Comparison of ENCODE assay signal across 6 cellular contexts in genomic region chr2:184168823-184169222, GRCh38.
DNase-seq lines count a peak whose midpoint lies in the region; ATAC-seq and TF ChIP-seq lines count a peak whose summit lies in the region.
"Not testable (repeated sequence)": the region's sequence is repeated elsewhere in the genome, so short reads cannot be mapped to it uniquely, and the experiment has no call there.

No MANE protein-coding gene starts in this region.

- H4K5ac ChIP-seq in H9 (ENCODE audit: insufficient read length, low read depth, low read length); mesendoderm (ENCODE audit: low read length): not testable (repeated sequence)

- not testable (repeated sequence) for H3K4me3 ChIP-seq in GM23338; HUES48 (ENCODE audit: low read depth, low read length); HUES6 (ENCODE audit: low read depth, low read length); endodermal cell (ENCODE audit: low read length); mesendoderm (ENCODE audit: low read length)

- not testable (repeated sequence) for H3K18ac ChIP-seq in H9 (ENCODE audit: insufficient read length, low read depth, low read length); mesendoderm (ENCODE audit: low read length)

- not testable (repeated sequence) for ATAC-seq in GM23338

- H3K9ac ChIP-seq in H9 (ENCODE audit: extremely low read depth, insufficient read length, low read length); HUES48 (ENCODE audit: low read depth, low read length); endodermal cell (ENCODE audit: extremely low read depth, low read length, poor library complexity, severe bottlenecking); mesendoderm (ENCODE audit: low read length): not testable (repeated sequence)
- peak overlapping the region; percentile 37 for H3K9ac ChIP-seq in HUES6 (ENCODE audit: low read length)

- not testable (repeated sequence) for H3K27ac ChIP-seq in GM23338 (ENCODE audit: low read depth); H9 (ENCODE audit: insufficient read length, low read depth, low read length); HUES6 (ENCODE audit: low read depth, low read length); endodermal cell (ENCODE audit: low read depth, low read length)
- H3K27ac ChIP-seq in HUES48 (ENCODE audit: low read depth, low read length) = peak overlapping the region; percentile 18
- H3K27ac ChIP-seq in mesendoderm (ENCODE audit: low read depth, low read length) = peak overlapping the region; percentile 44

- H2AK5ac ChIP-seq in H9 (ENCODE audit: insufficient read length, low read length); mesendoderm (ENCODE audit: low read length): not testable (repeated sequence)

- H3K9me3 Mint-ChIP-seq in GM23338, H9: not testable (repeated sequence)
- peaks cover 19% of the 10 kb centered on the region for H3K9me3 Mint-ChIP-seq in endodermal cell

- H3K9me2 ChIP-seq in GM23338 (ENCODE audit: insufficient read depth) = not testable (repeated sequence)

- not testable (repeated sequence) for H3K4me2 ChIP-seq in GM23338; H9 (ENCODE audit: insufficient read depth, insufficient read length, low read length); mesendoderm (ENCODE audit: low read length)

- H3F3A ChIP-seq in GM23338 (replicated peaks; ENCODE audit: low read depth) = not testable (repeated sequence)

- not testable (repeated sequence) for H2BK20ac ChIP-seq in H9 (ENCODE audit: low read depth, low read length, poor library complexity, severe bottlenecking)

- H3K36me3 ChIP-seq in GM23338 (ENCODE audit: insufficient read depth); HUES48 (ENCODE audit: control insufficient read depth, insufficient read depth, low read length); HUES6 (ENCODE audit: control insufficient read depth, insufficient read depth, low read length); endodermal cell (ENCODE audit: control insufficient read depth, insufficient read depth, low read length); mesendoderm (ENCODE audit: control insufficient read depth, insufficient read depth, low read length): not testable (repeated sequence)

- TF ChIP-seq CTCF in GM23338 (conservative IDR thresholded peaks at IDR 0.05; ENCODE audit: low read depth in 2 of 2); H9 (conservative IDR thresholded peaks at IDR 0.05); endodermal cell (conservative IDR thresholded peaks at IDR 0.05): not testable (repeated sequence)

- not testable (repeated sequence) for H3T11ph ChIP-seq in H9 (ENCODE audit: low read length)

- not testable (repeated sequence) for H3K23ac ChIP-seq in H9 (ENCODE audit: insufficient read length, low read depth, low read length); mesendoderm (ENCODE audit: low read length)

- H3K27me3 ChIP-seq in GM23338 (ENCODE audit: insufficient read depth); H9 (ENCODE audit: insufficient read depth, low read length); HUES48 (ENCODE audit: control insufficient read depth, insufficient read depth, low read length); HUES6 (ENCODE audit: control insufficient read depth, insufficient read depth, low read length); endodermal cell (ENCODE audit: control insufficient read depth, insufficient read depth, low read length, poor library complexity, severe bottlenecking); mesendoderm (ENCODE audit: insufficient read depth, low read length, poor library complexity): not testable (repeated sequence)

- not testable (repeated sequence) for H3K9me3 ChIP-seq in H9 (ENCODE audit: control insufficient read depth, low read depth, low read length); HUES48 (ENCODE audit: control insufficient read depth, insufficient read depth, low read length); HUES6 (ENCODE audit: control insufficient read depth, insufficient read depth, low read depth, low read length); endodermal cell (ENCODE audit: control insufficient read depth, low read length)

- H3K27ac Mint-ChIP-seq in GM23338 = peak overlapping the region; percentile 38; the same call in 1 of the 2 replicates
- H3K27ac Mint-ChIP-seq in H9 = peak overlapping the region; percentile 15 to 55 (median 32); a peak in 3 of 7 replicates
- peak overlapping the region; percentile 84 for H3K27ac Mint-ChIP-seq in endodermal cell

- not testable (repeated sequence) for DNase-seq in GM23338 (ENCODE audit: low spot score); H9
- DNase-seq in endodermal cell (peak; percentile 67), mesendoderm (peak; percentile 53)

- not testable (repeated sequence) for H2BK15ac ChIP-seq in H9 (ENCODE audit: low read depth, low read length); mesendoderm (replicated peaks; ENCODE audit: low read depth)

- not testable (repeated sequence) for H3K36me3 Mint-ChIP-seq in GM23338 (ENCODE audit: low read depth); H9 (ENCODE audit: insufficient read depth in 1 of 3, low read depth in 3 of 3); endodermal cell (ENCODE audit: low read depth)

- not testable (repeated sequence) for H4K20me1 ChIP-seq in GM23338 (replicated peaks; ENCODE audit: insufficient read depth); H9 (ENCODE audit: control insufficient read depth, insufficient read depth, insufficient read length)

- not testable (repeated sequence) for H3K23me2 ChIP-seq in H9 (ENCODE audit: insufficient read length, low read depth, low read length, poor library complexity, severe bottlenecking)

- not testable (repeated sequence) for H3K4ac ChIP-seq in H9 (ENCODE audit: low read depth, low read length); mesendoderm (ENCODE audit: low read depth, low read length)

- not testable (repeated sequence) for H3K56ac ChIP-seq in H9 (ENCODE audit: insufficient read length, low read depth, low read length)
- H3K56ac ChIP-seq in mesendoderm (ENCODE audit: low read length) = peak overlapping the region; percentile 61

- not testable (repeated sequence) for H3K4me3 Mint-ChIP-seq in GM23338, H9, endodermal cell

- H3K79me1 ChIP-seq in H9 (ENCODE audit: insufficient read depth, low read depth, low read length, poor library complexity, severe bottlenecking); mesendoderm (ENCODE audit: low read length): not testable (repeated sequence)

- H3K27me3 Mint-ChIP-seq in GM23338 (ENCODE audit: insufficient read depth, low read depth, poor library complexity); H9 (ENCODE audit: low read depth); endodermal cell (ENCODE audit: insufficient read depth): not testable (repeated sequence)

- H2BK120ac ChIP-seq in H9 (ENCODE audit: low read depth, low read length, poor library complexity, severe bottlenecking); mesendoderm (ENCODE audit: low read depth, low read length): not testable (repeated sequence)

- peaks cover 11% of the 10 kb centered on the region for H3K4me1 Mint-ChIP-seq in GM23338
- peaks cover 12 to 13% of the 10 kb centered on the region in 2 experiments for H3K4me1 Mint-ChIP-seq in H9
- peaks cover 16% of the 10 kb centered on the region for H3K4me1 Mint-ChIP-seq in endodermal cell

- not testable (repeated sequence) for H3K79me2 ChIP-seq in GM23338 (replicated peaks; ENCODE audit: insufficient read depth); H9 (ENCODE audit: insufficient read depth, low read length); mesendoderm (ENCODE audit: control insufficient read depth, insufficient read depth, low read length)

- H4K8ac ChIP-seq in H9 (replicated peaks; ENCODE audit: insufficient read length, low read depth, low read length); mesendoderm (ENCODE audit: low read depth, low read length): not testable (repeated sequence)

- H3K4me1 ChIP-seq in GM23338 (ENCODE audit: insufficient read depth) = peaks cover 12% of the 10 kb centered on the region
- H3K4me1 ChIP-seq in H9 (ENCODE audit: insufficient read depth, low read length); HUES48 (ENCODE audit: control insufficient read depth, insufficient read depth, low read length); HUES6 (ENCODE audit: control insufficient read depth, insufficient read depth, low read length); endodermal cell (ENCODE audit: control insufficient read depth, insufficient read depth, low read length); mesendoderm (ENCODE audit: control insufficient read depth, low read depth, low read length): not testable (repeated sequence)

- not testable (repeated sequence) for H4K91ac ChIP-seq in H9 (ENCODE audit: insufficient read length, low read depth, low read length)

- not testable (repeated sequence) for H2BK5ac ChIP-seq in H9 (ENCODE audit: insufficient read length, low read length); mesendoderm (ENCODE audit: low read length)

- H2BK12ac ChIP-seq in H9 (ENCODE audit: insufficient read length, low read depth, low read length) = not testable (repeated sequence)

- no CpG with 5 or more reads among the region's 5 CpGs for WGBS in H9 (ENCODE audit: extremely low coverage, insufficient read length, low lambda C conversion rate)
- 57% methylated on average over 3 to 5 of the region's 5 CpGs for WGBS in endodermal cell (ENCODE audit: insufficient coverage in 1 of 2, insufficient read length in 1 of 2), 2 experiments
- WGBS in mesendoderm (ENCODE audit: extremely low coverage, insufficient coverage, low lambda C conversion rate) = no CpG with 5 or more reads among the region's 5 CpGs

- H2AFZ ChIP-seq in GM23338 = peak overlapping the region; percentile 91
- H2AFZ ChIP-seq in H9 (ENCODE audit: low read length) = not testable (repeated sequence)

- not testable (repeated sequence) for H3K14ac ChIP-seq in H9 (ENCODE audit: insufficient read depth, low read length)

Comparison
In these comparisons a context has a peak if more than half of its experiments do, and no peak if none do; other contexts are left out.
1. H3K27ac Mint-ChIP-seq: peak in every context shown above with its lines; median percentile 84 in endodermal cell; 38 in GM23338; 32 in H9.